Comparison of ENCODE assay signal across 15 cellular contexts in genomic region chr1:87451229-87451900, GRCh38.
A peak's percentile ranks its signal among the peaks of the same experiment; 100 is the strongest.
DNase-seq lines count a peak whose midpoint lies in the region; ATAC-seq and TF ChIP-seq lines count a peak whose summit lies in the region.
"Had no signal": no experiment of that assay in that cellular context is flagged by ENCODE, and none has a peak within 500 bp of the region (broad histone marks: within the 10 kb centered on the region; RNA-seq: fewer than 3 reads in every experiment).

No MANE protein-coding gene starts in this region.

- H2AFZ ChIP-seq in OCI-LY7 (ENCODE audit: low read length) = peak overlapping the region; percentile 31; the same call in 1 of the 2 replicates
- H2AFZ ChIP-seq: hepatocyte had no signal

- no peak overlapping the region for H3K27ac ChIP-seq in OCI-LY7 (ENCODE audit: low read depth, low read length, poor library complexity, severe bottlenecking)

- H3K4me2 ChIP-seq in OCI-LY7 (ENCODE audit: low read length) = no peak overlapping the region

- no TSS peak for BruUV-seq in OCI-LY7 (replicated peaks; lab: Mats Ljungman, UMichigan)

- no peak overlapping the region for H3K4me3 ChIP-seq in OCI-LY7 (ENCODE audit: low read depth, low read length, poor library complexity, severe bottlenecking)
- H3K4me3 ChIP-seq: hepatocyte had no signal

- no peaks in the 10 kb centered on the region for H3K79me2 ChIP-seq in OCI-LY7 (ENCODE audit: insufficient read depth, low read depth, low read length)
- H3K79me2 ChIP-seq: hepatocyte had no signal

- H3K4me3 Mint-ChIP-seq in activated CD8-positive, alpha-beta T cell treated with anti-CD3 and anti-CD28 coated beads for 36 hours = no peak overlapping the region
- H3K4me3 Mint-ChIP-seq in activated CD8-positive, alpha-beta T cell treated with anti-CD3 and anti-CD28 coated beads, Interleukin-2, amount 10 ng/mL, durations not matched to agents 7 days and 5 days = no peak overlapping the region
- H3K4me3 Mint-ChIP-seq in stimulated activated naive B cell treated with anti-CD40 and anti-IgM and Interleukin-4, amounts not matched to agents 10 μg/mL and 1 μg/mL and 100 μg/mL, for 72 hours = no peak overlapping the region
- H3K4me3 Mint-ChIP-seq: T-helper 2 cell treated with Interferon-gamma antibody and Interleukin-4, amounts not matched to agents 5 μg/mL and 100 μg/mL, for 36 hours had no signal

- H3K9me3 ChIP-seq in OCI-LY7 (ENCODE audit: low read length) = no peaks in the 10 kb centered on the region

- H4K20me1 ChIP-seq in OCI-LY7 (ENCODE audit: insufficient read depth, low read length) = no peaks in the 10 kb centered on the region

- H3K27ac Mint-ChIP-seq in activated CD8-positive, alpha-beta T cell treated with anti-CD3 and anti-CD28 coated beads for 36 hours = no peak overlapping the region
- no peak overlapping the region for H3K27ac Mint-ChIP-seq in activated CD8-positive, alpha-beta T cell treated with anti-CD3 and anti-CD28 coated beads, Interleukin-2, amount 10 ng/mL, durations not matched to agents 7 days and 5 days
- no peak overlapping the region for H3K27ac Mint-ChIP-seq in stimulated activated naive B cell treated with anti-CD40 and anti-IgM and Interleukin-4, amounts not matched to agents 10 μg/mL and 1 μg/mL and 100 μg/mL, for 72 hours
- H3K27ac Mint-ChIP-seq: T-helper 2 cell treated with Interferon-gamma antibody and Interleukin-4, amounts not matched to agents 5 μg/mL and 100 μg/mL, for 36 hours had no signal

- ATAC-seq in activated CD8-positive, alpha-beta T cell treated with anti-CD3 and anti-CD28 coated beads for 36 hours = peak; percentile 22
- no peak for ATAC-seq in activated CD8-positive, alpha-beta T cell treated with anti-CD3 and anti-CD28 coated beads, Interleukin-2, amount 10 ng/mL, durations not matched to agents 7 days and 5 days
- peak; percentile 19 to 30 for ATAC-seq in stimulated activated naive B cell treated with anti-CD40 and anti-IgM and Interleukin-4, amounts not matched to agents 10 μg/mL and 1 μg/mL and 100 μg/mL, for 72 hours (replicated peaks)
- ATAC-seq in GM19035 (IDR thresholded peaks at IDR 0.05; ENCODE audit: unreplicated experiment) (no peak), left lobe of liver (no peak)

- no peaks in the 10 kb centered on the region for H3K27me3 Mint-ChIP-seq in activated CD8-positive, alpha-beta T cell treated with anti-CD3 and anti-CD28 coated beads for 36 hours
- H3K27me3 Mint-ChIP-seq in activated CD8-positive, alpha-beta T cell treated with anti-CD3 and anti-CD28 coated beads, Interleukin-2, amount 10 ng/mL, durations not matched to agents 7 days and 5 days (ENCODE audit: low read depth) = peaks cover 2% of the 10 kb centered on the region
- peaks cover 0 to 6% of the 10 kb centered on the region in 2 donors for H3K27me3 Mint-ChIP-seq in stimulated activated naive B cell treated with anti-CD40 and anti-IgM and Interleukin-4, amounts not matched to agents 10 μg/mL and 1 μg/mL and 100 μg/mL, for 72 hours

- H3K9me2 ChIP-seq in OCI-LY7 (ENCODE audit: insufficient read depth, low read length) = no peaks in the 10 kb centered on the region; the same call in 1 of the 2 replicates

- CTCF ChIA-PET in activated CD8-positive, alpha-beta T cell treated with anti-CD3 and anti-CD28 coated beads for 36 hours (lab: Charles Lee) = interaction anchor here (0.7 to 1.9 kb wide), 3 partner anchors 122 to 656 kb away, joined by 3 to 6 read pairs (median 4); no protein-coding TSS in a partner anchor
- CTCF ChIA-PET in activated CD8-positive, alpha-beta T cell treated with anti-CD3 and anti-CD28 coated beads, Interleukin-2, amount 10 ng/mL, durations not matched to agents 7 days and 5 days (lab: Charles Lee) = interaction anchor here (1.6 kb wide), 1 partner anchor 125 kb away, joined by 7 read pairs; no protein-coding TSS in a partner anchor
- CTCF ChIA-PET in OCI-LY7 (lab: Charles Lee; ENCODE audit: unreplicated experiment) = interaction anchor here (0.8 kb wide), 1 partner anchor 125 kb away, joined by 5 read pairs; no protein-coding TSS in a partner anchor

- no peaks in the 10 kb centered on the region for H3K36me3 ChIP-seq in OCI-LY7 (ENCODE audit: insufficient read depth, low read length)

- intact Hi-C loops in activated CD8-positive, alpha-beta T cell treated with anti-CD3 and anti-CD28 coated beads for 36 hours (cut with micrococcal nuclease) = no loop called here
- intact Hi-C loops in OCI-LY7 (cut with micrococcal nuclease; ENCODE audit: unreplicated experiment) = no loop called here

- DNase-seq in activated CD8-positive, alpha-beta T cell treated with anti-CD3 and anti-CD28 coated beads for 36 hours = no peak
- no peak for DNase-seq in activated CD8-positive, alpha-beta T cell treated with anti-CD3 and anti-CD28 coated beads, Interleukin-2, amount 10 ng/mL, durations not matched to agents 7 days and 5 days
- DNase-seq in OCI-LY7 (ENCODE audit: low spot score) (no peak), fibroblast of peridontal ligament (ENCODE audit: extremely low read depth) (peak; percentile 80), RPMI8226 (no peak), left lobe of liver (ENCODE audit: low spot score) (no peak)
- no peak for DNase-seq in stimulated activated naive B cell treated with anti-CD40 and anti-IgM and Interleukin-4, amounts not matched to agents 10 μg/mL and 1 μg/mL and 100 μg/mL, for 72 hours
- DNase-seq: 8988T, Kasumi-1, NCI-H187 treated with DMSO at 0.1 percent for 48 hours, NCI-H524 treated with DMSO at 0.1 percent for 48 hours, posterior cingulate gyrus had no signal

- POLR2A ChIA-PET in activated CD8-positive, alpha-beta T cell treated with anti-CD3 and anti-CD28 coated beads for 36 hours (lab: Charles Lee) = interaction anchor here (1.2 kb wide), 1 partner anchor 68 kb away, joined by 3 read pairs; no protein-coding TSS in a partner anchor
- POLR2A ChIA-PET in activated CD8-positive, alpha-beta T cell treated with anti-CD3 and anti-CD28 coated beads, Interleukin-2, amount 10 ng/mL, durations not matched to agents 7 days and 5 days (lab: Charles Lee) = no interaction called here
- POLR2A ChIA-PET in OCI-LY7 (lab: Charles Lee) = interaction anchor here (0.5 to 2.9 kb wide), 16 partner anchors 11 to 638 kb away, joined by 3 to 11 read pairs (median 3); partner anchors contain the start of gene LMO4

- H3K4me1 ChIP-seq in OCI-LY7 (ENCODE audit: insufficient read depth, low read length, poor library complexity, severe bottlenecking) = peaks cover 10% of the 10 kb centered on the region

- no peaks in the 10 kb centered on the region for H3K36me3 Mint-ChIP-seq in activated CD8-positive, alpha-beta T cell treated with anti-CD3 and anti-CD28 coated beads for 36 hours (ENCODE audit: low read depth)
- no peaks in the 10 kb centered on the region for H3K36me3 Mint-ChIP-seq in activated CD8-positive, alpha-beta T cell treated with anti-CD3 and anti-CD28 coated beads, Interleukin-2, amount 10 ng/mL, durations not matched to agents 7 days and 5 days (ENCODE audit: low read depth)
- no peaks in the 10 kb centered on the region for H3K36me3 Mint-ChIP-seq in stimulated activated naive B cell treated with anti-CD40 and anti-IgM and Interleukin-4, amounts not matched to agents 10 μg/mL and 1 μg/mL and 100 μg/mL, for 72 hours

- H3K4me1 Mint-ChIP-seq in activated CD8-positive, alpha-beta T cell treated with anti-CD3 and anti-CD28 coated beads for 36 hours (ENCODE audit: low read depth) = peaks cover 7% of the 10 kb centered on the region
- H3K4me1 Mint-ChIP-seq in activated CD8-positive, alpha-beta T cell treated with anti-CD3 and anti-CD28 coated beads, Interleukin-2, amount 10 ng/mL, durations not matched to agents 7 days and 5 days (ENCODE audit: low read depth) = no peaks in the 10 kb centered on the region
- H3K4me1 Mint-ChIP-seq in stimulated activated naive B cell treated with anti-CD40 and anti-IgM and Interleukin-4, amounts not matched to agents 10 μg/mL and 1 μg/mL and 100 μg/mL, for 72 hours = peaks cover 6 to 13% of the 10 kb centered on the region in 2 donors

- no peaks in the 10 kb centered on the region for H3K9me3 Mint-ChIP-seq in activated CD8-positive, alpha-beta T cell treated with anti-CD3 and anti-CD28 coated beads for 36 hours
- peaks cover 3% of the 10 kb centered on the region for H3K9me3 Mint-ChIP-seq in activated CD8-positive, alpha-beta T cell treated with anti-CD3 and anti-CD28 coated beads, Interleukin-2, amount 10 ng/mL, durations not matched to agents 7 days and 5 days (ENCODE audit: insufficient read depth)
- peaks cover 1 to 3% of the 10 kb centered on the region in 2 donors for H3K9me3 Mint-ChIP-seq in stimulated activated naive B cell treated with anti-CD40 and anti-IgM and Interleukin-4, amounts not matched to agents 10 μg/mL and 1 μg/mL and 100 μg/mL, for 72 hours

- no peak for TF ChIP-seq CTCF in activated CD8-positive, alpha-beta T cell treated with anti-CD3 and anti-CD28 coated beads for 36 hours (IDR thresholded peaks at IDR 0.05)
- TF ChIP-seq CTCF in OCI-LY7 (conservative IDR thresholded peaks at IDR 0.05; ENCODE audit: low read length) = no peak

Comparison
In these comparisons a context has a peak if more than half of its experiments do, and no peak if none do; other contexts are left out.
1. ATAC-seq: peak in activated CD8-positive, alpha-beta T cell treated with anti-CD3 and anti-CD28 coated beads for 36 hours (single experiment) and stimulated activated naive B cell treated with anti-CD40 and anti-IgM and Interleukin-4, amounts not matched to agents 10 μg/mL and 1 μg/mL and 100 μg/mL, for 72 hours (2 of 2); none in activated CD8-positive, alpha-beta T cell treated with anti-CD3 and anti-CD28 coated beads, Interleukin-2, amount 10 ng/mL, durations not matched to agents 7 days and 5 days (single experiment), GM19035 (single experiment) and left lobe of liver (single experiment).